10 cellular contexts compared by ENCODE assay signal in the genomic region with DNA sequence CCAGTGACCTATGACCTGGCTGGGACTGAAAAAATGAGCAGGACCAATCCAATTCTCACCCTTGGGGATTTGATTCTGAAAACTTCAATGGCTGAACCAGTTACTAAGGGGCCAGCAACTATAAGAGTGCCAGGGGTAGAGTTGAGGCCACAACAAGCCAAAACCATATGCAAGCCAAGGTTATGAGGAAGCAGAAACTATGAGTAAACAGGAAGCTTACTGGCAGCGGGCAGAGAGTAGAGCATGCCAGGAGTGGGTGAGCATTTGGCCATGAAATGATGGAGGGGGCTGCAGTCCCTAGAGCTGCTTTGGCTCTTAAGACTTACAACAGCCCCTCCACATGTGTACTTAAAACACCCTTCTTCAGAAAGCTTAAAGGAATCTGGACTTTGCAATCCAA.
DNase-seq lines count a peak whose midpoint lies in the region; ATAC-seq and TF ChIP-seq lines count a peak whose summit lies in the region.
"Had no signal": no experiment of that assay in that cellular context is flagged by ENCODE, and none has a peak within 500 bp of the region (broad histone marks: within the 10 kb centered on the region; RNA-seq: fewer than 3 reads in every experiment).

No MANE protein-coding gene starts in this region.

- H3K27me3 Mint-ChIP-seq in activated naive CD8-positive, alpha-beta T cell treated with anti-CD3 and anti-CD28 coated beads, Interleukin-2, amount 50 U/mL, for 24 hours, result no peaks in the 10 kb centered on the region
- peaks cover 20% of the 10 kb centered on the region for H3K27me3 Mint-ChIP-seq in GM23338 (ENCODE audit: insufficient read depth, low read depth, poor library complexity)

- H3K4me3 Mint-ChIP-seq in activated naive CD8-positive, alpha-beta T cell treated with anti-CD3 and anti-CD28 coated beads, Interleukin-2, amount 50 U/mL, for 24 hours, result peak overlapping the region; percentile 68
- no peak overlapping the region for H3K4me3 Mint-ChIP-seq in GM23338

- H3K4me1 ChIP-seq in neutrophil (ENCODE audit: control insufficient read depth in 1 of 2, insufficient read depth in 1 of 2, low read depth in 1 of 2, low read length in 1 of 2) (peaks cover 28% of the 10 kb centered on the region in 2 experiments), GM23338 (ENCODE audit: insufficient read depth) (peaks cover 30% of the 10 kb centered on the region)

- no peaks in the 10 kb centered on the region for H3K9me3 Mint-ChIP-seq in activated naive CD8-positive, alpha-beta T cell treated with anti-CD3 and anti-CD28 coated beads, Interleukin-2, amount 50 U/mL, for 24 hours
- H3K9me3 Mint-ChIP-seq in GM23338, result no peaks in the 10 kb centered on the region; the same call in 1 of the 3 replicates

- H3K9me3 ChIP-seq in neutrophil, result no peaks in the 10 kb centered on the region

- H3K4me2 ChIP-seq in GM23338, result no peak overlapping the region
- H3K4me2 ChIP-seq: PC-9 had no signal

- H3K9me2 ChIP-seq in GM23338 (ENCODE audit: insufficient read depth), result no peaks in the 10 kb centered on the region

- H3K4me3 ChIP-seq in NB4 (ENCODE audit: low read depth, low read length) (no peak overlapping the region), neutrophil (ENCODE audit: low read depth in 1 of 2, low read length in 1 of 2) (peak overlapping the region in 1 of 2 experiments; percentile 18), GM23338 (no peak overlapping the region)
- H3K4me3 ChIP-seq: PC-9 had no signal

- peaks cover 3% of the 10 kb centered on the region; the same call in 1 of the 2 replicates for H4K20me1 ChIP-seq in GM23338 (replicated peaks; ENCODE audit: insufficient read depth)

- no peak for TF ChIP-seq POLR2A in NB4 (IDR thresholded peaks at IDR 0.05; ENCODE audit: extremely low read depth, insufficient read length)

- H3K27ac ChIP-seq in neutrophil (peak overlapping the region; percentile 83), GM23338 (ENCODE audit: low read depth) (no peak overlapping the region)
- H3K27ac ChIP-seq: 22Rv1 had no signal

- TF ChIP-seq CTCF in NB4 (IDR thresholded peaks at IDR 0.05; ENCODE audit: low read depth, low read length) (no peak), neutrophil (IDR thresholded peaks at IDR 0.05) (no peak), GM23338 (conservative IDR thresholded peaks at IDR 0.05; ENCODE audit: low read depth in 2 of 2) (no peak)

- DNase-seq in DMS53 (lab: John Stamatoyannopoulos, UW), result peak; percentile 20
- no peak for DNase-seq in DMS53 treated with DMSO at 0.1 percent for 48 hours (lab: John Stamatoyannopoulos, UW; ENCODE audit: unreplicated experiment)
- peak; percentile 78 for DNase-seq in NB4 (ENCODE audit: low read depth)
- peak; percentile 38 for DNase-seq in activated naive CD8-positive, alpha-beta T cell treated with anti-CD3 and anti-CD28 coated beads, Interleukin-2, amount 50 U/mL, for 24 hours
- no peak for DNase-seq in GM23338 (ENCODE audit: low spot score)
- no peak for DNase-seq in NCI-H1417 treated with DMSO at 0.1 percent for 48 hours (lab: John Stamatoyannopoulos, UW)
- DNase-seq in inferior parietal cortex (ENCODE audit: extremely low spot score), result no peak

- peaks cover 73% of the 10 kb centered on the region for H3K4me1 Mint-ChIP-seq in activated naive CD8-positive, alpha-beta T cell treated with anti-CD3 and anti-CD28 coated beads, Interleukin-2, amount 50 U/mL, for 24 hours
- H3K4me1 Mint-ChIP-seq in GM23338, result peaks cover 30% of the 10 kb centered on the region

- no peaks in the 10 kb centered on the region for H3K27me3 ChIP-seq in neutrophil
- H3K27me3 ChIP-seq in GM23338 (ENCODE audit: insufficient read depth), result peaks cover 20% of the 10 kb centered on the region

- H3K36me3 Mint-ChIP-seq in activated naive CD8-positive, alpha-beta T cell treated with anti-CD3 and anti-CD28 coated beads, Interleukin-2, amount 50 U/mL, for 24 hours (ENCODE audit: low read depth), result peaks cover 4% of the 10 kb centered on the region
- no peaks in the 10 kb centered on the region; the same call in 2 of the 3 replicates for H3K36me3 Mint-ChIP-seq in GM23338 (ENCODE audit: low read depth)

- H3K79me2 ChIP-seq in GM23338 (replicated peaks; ENCODE audit: insufficient read depth), result peaks cover 30% of the 10 kb centered on the region

- H2AFZ ChIP-seq in GM23338, result no peak overlapping the region
- H2AFZ ChIP-seq: PC-9 had no signal

- ATAC-seq in activated naive CD8-positive, alpha-beta T cell treated with anti-CD3 and anti-CD28 coated beads, Interleukin-2, amount 50 U/mL, for 24 hours, result peak; percentile 75
- ATAC-seq in GM23338, result no peak

- no peaks in the 10 kb centered on the region for H3K36me3 ChIP-seq in neutrophil
- H3K36me3 ChIP-seq in GM23338 (ENCODE audit: insufficient read depth), result no peaks in the 10 kb centered on the region

- 0 out of 2 replicates have a peak, but pooled peaks cover 3% of the 10 kb centered on the region for H3F3A ChIP-seq in GM23338 (replicated peaks; ENCODE audit: low read depth)

- H3K27ac Mint-ChIP-seq in activated naive CD8-positive, alpha-beta T cell treated with anti-CD3 and anti-CD28 coated beads, Interleukin-2, amount 50 U/mL, for 24 hours, result peak overlapping the region; percentile 91
- no peak overlapping the region for H3K27ac Mint-ChIP-seq in GM23338

TF ChIP-seq in GM23338, 12 proteins besides CTCF, POLR2A, EP300 and RAD21 (continues in another document):
- TF ChIP-seq, protein P1, sequence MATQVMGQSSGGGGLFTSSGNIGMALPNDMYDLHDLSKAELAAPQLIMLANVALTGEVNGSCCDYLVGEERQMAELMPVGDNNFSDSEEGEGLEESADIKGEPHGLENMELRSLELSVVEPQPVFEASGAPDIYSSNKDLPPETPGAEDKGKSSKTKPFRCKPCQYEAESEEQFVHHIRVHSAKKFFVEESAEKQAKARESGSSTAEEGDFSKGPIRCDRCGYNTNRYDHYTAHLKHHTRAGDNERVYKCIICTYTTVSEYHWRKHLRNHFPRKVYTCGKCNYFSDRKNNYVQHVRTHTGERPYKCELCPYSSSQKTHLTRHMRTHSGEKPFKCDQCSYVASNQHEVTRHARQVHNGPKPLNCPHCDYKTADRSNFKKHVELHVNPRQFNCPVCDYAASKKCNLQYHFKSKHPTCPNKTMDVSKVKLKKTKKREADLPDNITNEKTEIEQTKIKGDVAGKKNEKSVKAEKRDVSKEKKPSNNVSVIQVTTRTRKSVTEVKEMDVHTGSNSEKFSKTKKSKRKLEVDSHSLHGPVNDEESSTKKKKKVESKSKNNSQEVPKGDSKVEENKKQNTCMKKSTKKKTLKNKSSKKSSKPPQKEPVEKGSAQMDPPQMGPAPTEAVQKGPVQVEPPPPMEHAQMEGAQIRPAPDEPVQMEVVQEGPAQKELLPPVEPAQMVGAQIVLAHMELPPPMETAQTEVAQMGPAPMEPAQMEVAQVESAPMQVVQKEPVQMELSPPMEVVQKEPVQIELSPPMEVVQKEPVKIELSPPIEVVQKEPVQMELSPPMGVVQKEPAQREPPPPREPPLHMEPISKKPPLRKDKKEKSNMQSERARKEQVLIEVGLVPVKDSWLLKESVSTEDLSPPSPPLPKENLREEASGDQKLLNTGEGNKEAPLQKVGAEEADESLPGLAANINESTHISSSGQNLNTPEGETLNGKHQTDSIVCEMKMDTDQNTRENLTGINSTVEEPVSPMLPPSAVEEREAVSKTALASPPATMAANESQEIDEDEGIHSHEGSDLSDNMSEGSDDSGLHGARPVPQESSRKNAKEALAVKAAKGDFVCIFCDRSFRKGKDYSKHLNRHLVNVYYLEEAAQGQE (IDR thresholded peaks at IDR 0.05; ENCODE audit: unreplicated experiment), result no peak
- TF ChIP-seq CREB1 (CRISPR knock-in tag; IDR thresholded peaks at IDR 0.05; ENCODE audit: low read depth) (no peak), NANOG (IDR thresholded peaks at IDR 0.05; ENCODE audit: borderline replicate concordance) (no peak), EZH2 (IDR thresholded peaks at IDR 0.05; ENCODE audit: low read depth, unreplicated experiment) (no peak), ZNF331 (CRISPR knock-in tag; IDR thresholded peaks at IDR 0.05; ENCODE audit: low read depth) (no peak), STAT1 (IDR thresholded peaks at IDR 0.05; ENCODE audit: unreplicated experiment) (no peak), ZNF114 (CRISPR knock-in tag; IDR thresholded peaks at IDR 0.05) (no peak), EZH2phosphoT487 (IDR thresholded peaks at IDR 0.05; ENCODE audit: unreplicated experiment) (no peak)

Comparison
In these comparisons a context has a peak if more than half of its experiments do, and no peak if none do; other contexts are left out.
1. DNase-seq: peak in DMS53 (single experiment), NB4 (single experiment) and activated naive CD8-positive, alpha-beta T cell treated with anti-CD3 and anti-CD28 coated beads, Interleukin-2, amount 50 U/mL, for 24 hours (single experiment); none in DMS53 treated with DMSO at 0.1 percent for 48 hours (single experiment), GM23338 (single experiment), NCI-H1417 treated with DMSO at 0.1 percent for 48 hours (single experiment) and inferior parietal cortex (single experiment).